ENCODE assay signal across 2 cellular contexts in the genomic region with DNA sequence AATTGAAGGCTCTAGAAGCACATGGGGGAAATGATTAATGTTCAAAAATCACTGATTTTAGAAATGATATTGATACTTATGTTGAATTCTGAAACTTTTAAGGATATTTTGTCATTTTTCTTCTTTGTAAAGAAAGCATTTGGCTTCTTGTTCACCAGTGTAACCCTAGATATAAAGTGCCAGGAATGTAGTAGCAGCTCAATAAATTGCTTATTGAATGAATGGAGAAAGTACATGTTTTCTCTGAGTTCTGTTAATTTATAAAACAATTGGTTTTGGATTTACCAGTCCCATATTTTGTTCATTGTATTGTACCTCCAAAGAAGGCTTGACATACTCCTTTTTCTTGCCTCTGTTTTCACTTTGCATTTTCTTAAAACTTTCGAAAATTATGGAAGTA.
TF ChIP-seq lines count a peak whose summit lies in the region.

No MANE protein-coding gene starts in this region.

TF ChIP-seq in GM12878, 131 proteins besides CTCF, POLR2A, EP300 and RAD21:
- TF ChIP-seq ESRRA (IDR thresholded peaks at IDR 0.05; ENCODE audit: low read length) (no peak), ZNF274 (IDR thresholded peaks at IDR 0.05; ENCODE audit: insufficient read depth, insufficient read length) (no peak), SIN3A (IDR thresholded peaks at IDR 0.05; ENCODE audit: low read depth, low read length) (no peak), CHD2 (IDR thresholded peaks at IDR 0.05; ENCODE audit: borderline replicate concordance, low read depth, low read length) (no peak), YY1 (IDR thresholded peaks at IDR 0.05; ENCODE audit: low read depth, low read length) (no peak), TCF7 (IDR thresholded peaks at IDR 0.05; ENCODE audit: borderline replicate concordance) (no peak)
- TF ChIP-seq, protein P1, sequence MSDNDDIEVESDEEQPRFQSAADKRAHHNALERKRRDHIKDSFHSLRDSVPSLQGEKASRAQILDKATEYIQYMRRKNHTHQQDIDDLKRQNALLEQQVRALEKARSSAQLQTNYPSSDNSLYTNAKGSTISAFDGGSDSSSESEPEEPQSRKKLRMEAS (IDR thresholded peaks at IDR 0.05; ENCODE audit: low read depth, low read length): no peak
- TF ChIP-seq, protein P2, sequence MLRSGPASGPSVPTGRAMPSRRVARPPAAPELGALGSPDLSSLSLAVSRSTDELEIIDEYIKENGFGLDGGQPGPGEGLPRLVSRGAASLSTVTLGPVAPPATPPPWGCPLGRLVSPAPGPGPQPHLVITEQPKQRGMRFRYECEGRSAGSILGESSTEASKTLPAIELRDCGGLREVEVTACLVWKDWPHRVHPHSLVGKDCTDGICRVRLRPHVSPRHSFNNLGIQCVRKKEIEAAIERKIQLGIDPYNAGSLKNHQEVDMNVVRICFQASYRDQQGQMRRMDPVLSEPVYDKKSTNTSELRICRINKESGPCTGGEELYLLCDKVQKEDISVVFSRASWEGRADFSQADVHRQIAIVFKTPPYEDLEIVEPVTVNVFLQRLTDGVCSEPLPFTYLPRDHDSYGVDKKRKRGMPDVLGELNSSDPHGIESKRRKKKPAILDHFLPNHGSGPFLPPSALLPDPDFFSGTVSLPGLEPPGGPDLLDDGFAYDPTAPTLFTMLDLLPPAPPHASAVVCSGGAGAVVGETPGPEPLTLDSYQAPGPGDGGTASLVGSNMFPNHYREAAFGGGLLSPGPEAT (IDR thresholded peaks at IDR 0.05; ENCODE audit: low read depth): no peak
- TF ChIP-seq, protein P3, sequence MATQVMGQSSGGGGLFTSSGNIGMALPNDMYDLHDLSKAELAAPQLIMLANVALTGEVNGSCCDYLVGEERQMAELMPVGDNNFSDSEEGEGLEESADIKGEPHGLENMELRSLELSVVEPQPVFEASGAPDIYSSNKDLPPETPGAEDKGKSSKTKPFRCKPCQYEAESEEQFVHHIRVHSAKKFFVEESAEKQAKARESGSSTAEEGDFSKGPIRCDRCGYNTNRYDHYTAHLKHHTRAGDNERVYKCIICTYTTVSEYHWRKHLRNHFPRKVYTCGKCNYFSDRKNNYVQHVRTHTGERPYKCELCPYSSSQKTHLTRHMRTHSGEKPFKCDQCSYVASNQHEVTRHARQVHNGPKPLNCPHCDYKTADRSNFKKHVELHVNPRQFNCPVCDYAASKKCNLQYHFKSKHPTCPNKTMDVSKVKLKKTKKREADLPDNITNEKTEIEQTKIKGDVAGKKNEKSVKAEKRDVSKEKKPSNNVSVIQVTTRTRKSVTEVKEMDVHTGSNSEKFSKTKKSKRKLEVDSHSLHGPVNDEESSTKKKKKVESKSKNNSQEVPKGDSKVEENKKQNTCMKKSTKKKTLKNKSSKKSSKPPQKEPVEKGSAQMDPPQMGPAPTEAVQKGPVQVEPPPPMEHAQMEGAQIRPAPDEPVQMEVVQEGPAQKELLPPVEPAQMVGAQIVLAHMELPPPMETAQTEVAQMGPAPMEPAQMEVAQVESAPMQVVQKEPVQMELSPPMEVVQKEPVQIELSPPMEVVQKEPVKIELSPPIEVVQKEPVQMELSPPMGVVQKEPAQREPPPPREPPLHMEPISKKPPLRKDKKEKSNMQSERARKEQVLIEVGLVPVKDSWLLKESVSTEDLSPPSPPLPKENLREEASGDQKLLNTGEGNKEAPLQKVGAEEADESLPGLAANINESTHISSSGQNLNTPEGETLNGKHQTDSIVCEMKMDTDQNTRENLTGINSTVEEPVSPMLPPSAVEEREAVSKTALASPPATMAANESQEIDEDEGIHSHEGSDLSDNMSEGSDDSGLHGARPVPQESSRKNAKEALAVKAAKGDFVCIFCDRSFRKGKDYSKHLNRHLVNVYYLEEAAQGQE (IDR thresholded peaks at IDR 0.05; ENCODE audit: low read depth, low read length): no peak
- TF ChIP-seq, protein P4, sequence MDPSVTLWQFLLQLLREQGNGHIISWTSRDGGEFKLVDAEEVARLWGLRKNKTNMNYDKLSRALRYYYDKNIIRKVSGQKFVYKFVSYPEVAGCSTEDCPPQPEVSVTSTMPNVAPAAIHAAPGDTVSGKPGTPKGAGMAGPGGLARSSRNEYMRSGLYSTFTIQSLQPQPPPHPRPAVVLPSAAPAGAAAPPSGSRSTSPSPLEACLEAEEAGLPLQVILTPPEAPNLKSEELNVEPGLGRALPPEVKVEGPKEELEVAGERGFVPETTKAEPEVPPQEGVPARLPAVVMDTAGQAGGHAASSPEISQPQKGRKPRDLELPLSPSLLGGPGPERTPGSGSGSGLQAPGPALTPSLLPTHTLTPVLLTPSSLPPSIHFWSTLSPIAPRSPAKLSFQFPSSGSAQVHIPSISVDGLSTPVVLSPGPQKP (IDR thresholded peaks at IDR 0.05; ENCODE audit: low read depth, low read length): no peak

TF ChIP-seq in neural cell, 6 proteins besides CTCF, POLR2A, EP300 and RAD21:
- no peak for TF ChIP-seq TAF1 (IDR thresholded peaks at IDR 0.05; ENCODE audit: low read depth)
- no peak for TF ChIP-seq POLR2AphosphoS5 (IDR thresholded peaks at IDR 0.05)
- TF ChIP-seq EZH2 (IDR thresholded peaks at IDR 0.05; ENCODE audit: borderline replicate concordance, insufficient read depth, low read length, poor library complexity, severe bottlenecking): no peak
- no peak for TF ChIP-seq MXI1 (conservative IDR thresholded peaks at IDR 0.05; ENCODE audit: poor library complexity, severe bottlenecking)
- TF ChIP-seq SMC3 (conservative IDR thresholded peaks at IDR 0.05; ENCODE audit: poor library complexity): no peak
- TF ChIP-seq, protein P3 (IDR thresholded peaks at IDR 0.05; ENCODE audit: borderline replicate concordance): no peak
